In genomic region chr6:158642097-158642601, GRCh38 we compare ENCODE assay signal across 1 cellular context.
A peak's percentile ranks its signal among the peaks of the same experiment; 100 is the strongest.
TF ChIP-seq lines count a peak whose summit lies in the region.

No MANE protein-coding gene starts in this region.

TF ChIP-seq in SK-N-SH, 30 proteins besides CTCF, POLR2A, EP300 and RAD21 (continued from another document):
- TF ChIP-seq SMC3 (IDR thresholded peaks at IDR 0.05; ENCODE audit: low read depth, low read length) (no peak), RCOR1 (IDR thresholded peaks at IDR 0.05; ENCODE audit: low read length) (peak; percentile 35; the same call in 1 of the 2 replicates), ELF1 (IDR thresholded peaks at IDR 0.05) (no peak), POLR2AphosphoS5 (IDR thresholded peaks at IDR 0.05; ENCODE audit: low read depth, low read length) (peak; percentile 62; the same call in 1 of the 2 replicates), TCF12 (IDR thresholded peaks at IDR 0.05) (peak; percentile 97), CHD2 (IDR thresholded peaks at IDR 0.05; ENCODE audit: low read length, partially characterized antibody) (peak; percentile 40), TAF1 (IDR thresholded peaks at IDR 0.05; ENCODE audit: borderline replicate concordance, low read depth, low read length) (no peak), FOXJ3 (CRISPR knock-in tag; IDR thresholded peaks at IDR 0.05) (no peak), USF1 (IDR thresholded peaks at IDR 0.05; ENCODE audit: borderline replicate concordance, low read depth) (no peak), ZBTB33 (IDR thresholded peaks at IDR 0.05; ENCODE audit: borderline replicate concordance, low read depth) (peak; percentile 73; the same call in 1 of the 2 replicates), MXI1 (IDR thresholded peaks at IDR 0.05; ENCODE audit: low read depth, low read length) (peak; percentile 27; the same call in 1 of the 2 replicates), RXRA (IDR thresholded peaks at IDR 0.05; ENCODE audit: borderline replicate concordance, low read depth) (peak; percentile 78; the same call in 1 of the 2 replicates), NFIC (IDR thresholded peaks at IDR 0.05; ENCODE audit: borderline replicate concordance) (peak; percentile 78), FOSL2 (IDR thresholded peaks at IDR 0.05; ENCODE audit: borderline replicate concordance, low read depth) (peak; percentile 88), EZH2phosphoT487 (IDR thresholded peaks at IDR 0.05; ENCODE audit: borderline replicate concordance, low read depth) (no peak), RFX5 (IDR thresholded peaks at IDR 0.05; ENCODE audit: low read length) (no peak), JUND (IDR thresholded peaks at IDR 0.05) (peak; percentile 72), TEAD4 (IDR thresholded peaks at IDR 0.05; ENCODE audit: borderline replicate concordance, insufficient read depth) (peak; percentile 65), GABPA (IDR thresholded peaks at IDR 0.05; ENCODE audit: low read depth) (no peak)
- TF ChIP-seq, protein P1, sequence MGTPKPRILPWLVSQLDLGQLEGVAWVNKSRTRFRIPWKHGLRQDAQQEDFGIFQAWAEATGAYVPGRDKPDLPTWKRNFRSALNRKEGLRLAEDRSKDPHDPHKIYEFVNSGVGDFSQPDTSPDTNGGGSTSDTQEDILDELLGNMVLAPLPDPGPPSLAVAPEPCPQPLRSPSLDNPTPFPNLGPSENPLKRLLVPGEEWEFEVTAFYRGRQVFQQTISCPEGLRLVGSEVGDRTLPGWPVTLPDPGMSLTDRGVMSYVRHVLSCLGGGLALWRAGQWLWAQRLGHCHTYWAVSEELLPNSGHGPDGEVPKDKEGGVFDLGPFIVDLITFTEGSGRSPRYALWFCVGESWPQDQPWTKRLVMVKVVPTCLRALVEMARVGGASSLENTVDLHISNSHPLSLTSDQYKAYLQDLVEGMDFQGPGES (IDR thresholded peaks at IDR 0.05; ENCODE audit: low read depth, low read length), result no peak
- TF ChIP-seq, protein P2, sequence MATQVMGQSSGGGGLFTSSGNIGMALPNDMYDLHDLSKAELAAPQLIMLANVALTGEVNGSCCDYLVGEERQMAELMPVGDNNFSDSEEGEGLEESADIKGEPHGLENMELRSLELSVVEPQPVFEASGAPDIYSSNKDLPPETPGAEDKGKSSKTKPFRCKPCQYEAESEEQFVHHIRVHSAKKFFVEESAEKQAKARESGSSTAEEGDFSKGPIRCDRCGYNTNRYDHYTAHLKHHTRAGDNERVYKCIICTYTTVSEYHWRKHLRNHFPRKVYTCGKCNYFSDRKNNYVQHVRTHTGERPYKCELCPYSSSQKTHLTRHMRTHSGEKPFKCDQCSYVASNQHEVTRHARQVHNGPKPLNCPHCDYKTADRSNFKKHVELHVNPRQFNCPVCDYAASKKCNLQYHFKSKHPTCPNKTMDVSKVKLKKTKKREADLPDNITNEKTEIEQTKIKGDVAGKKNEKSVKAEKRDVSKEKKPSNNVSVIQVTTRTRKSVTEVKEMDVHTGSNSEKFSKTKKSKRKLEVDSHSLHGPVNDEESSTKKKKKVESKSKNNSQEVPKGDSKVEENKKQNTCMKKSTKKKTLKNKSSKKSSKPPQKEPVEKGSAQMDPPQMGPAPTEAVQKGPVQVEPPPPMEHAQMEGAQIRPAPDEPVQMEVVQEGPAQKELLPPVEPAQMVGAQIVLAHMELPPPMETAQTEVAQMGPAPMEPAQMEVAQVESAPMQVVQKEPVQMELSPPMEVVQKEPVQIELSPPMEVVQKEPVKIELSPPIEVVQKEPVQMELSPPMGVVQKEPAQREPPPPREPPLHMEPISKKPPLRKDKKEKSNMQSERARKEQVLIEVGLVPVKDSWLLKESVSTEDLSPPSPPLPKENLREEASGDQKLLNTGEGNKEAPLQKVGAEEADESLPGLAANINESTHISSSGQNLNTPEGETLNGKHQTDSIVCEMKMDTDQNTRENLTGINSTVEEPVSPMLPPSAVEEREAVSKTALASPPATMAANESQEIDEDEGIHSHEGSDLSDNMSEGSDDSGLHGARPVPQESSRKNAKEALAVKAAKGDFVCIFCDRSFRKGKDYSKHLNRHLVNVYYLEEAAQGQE (IDR thresholded peaks at IDR 0.05; ENCODE audit: low read depth, low read length), result no peak
- TF ChIP-seq, protein P3, sequence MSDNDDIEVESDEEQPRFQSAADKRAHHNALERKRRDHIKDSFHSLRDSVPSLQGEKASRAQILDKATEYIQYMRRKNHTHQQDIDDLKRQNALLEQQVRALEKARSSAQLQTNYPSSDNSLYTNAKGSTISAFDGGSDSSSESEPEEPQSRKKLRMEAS (IDR thresholded peaks at IDR 0.05; ENCODE audit: low read depth), result peak; percentile 94
